8 cellular contexts compared by ENCODE assay signal in genomic region chr20:63273180-63273579, GRCh38. TPM values are rescaled to one million over a fixed set of nuclear protein-coding genes. Genes with fewer than 3 reads are reported as not detected.
DNase-seq lines count a peak whose midpoint lies in the region; ATAC-seq, FAIRE-seq and TF ChIP-seq lines count a peak whose summit lies in the region.

No MANE protein-coding gene starts in this region.

- no peak for TF ChIP-seq RAD21 in A549 (conservative IDR thresholded peaks at IDR 0.05 in 1 of 2, IDR thresholded peaks at IDR 0.05 in 1 of 2)

- ATAC-seq in A549 (no peak), HG03045 (IDR thresholded peaks at IDR 0.05; ENCODE audit: unreplicated experiment) (peak; percentile 12)

- in situ Hi-C loops in mammary epithelial cell (cut with MboI; ENCODE audit: low sequenced_read_pairs in 2 of 2): no loop called here

- H3K27me3 ChIP-seq in mammary epithelial cell (ENCODE audit: insufficient read depth, low read length) (no peaks in the 10 kb centered on the region), mucosa of rectum (ENCODE audit: control insufficient read depth in 2 of 2, insufficient read depth in 2 of 2, low read length in 2 of 2) (peaks cover 0 to 2% of the 10 kb centered on the region in 2 donors)

- H3K9ac ChIP-seq in mammary epithelial cell (ENCODE audit: insufficient read depth, low read length): peak overlapping the region; percentile 93
- H3K9ac ChIP-seq in mucosa of rectum (ENCODE audit: low read depth in 1 of 2, low read length in 2 of 2): peak overlapping the region; percentile 82 to 91

- no peaks in the 10 kb centered on the region for H4K20me1 ChIP-seq in mammary epithelial cell (ENCODE audit: insufficient read depth, low read length)

- H3K36me3 ChIP-seq in mammary epithelial cell (ENCODE audit: insufficient read depth, low read length) (no peaks in the 10 kb centered on the region), mucosa of rectum (ENCODE audit: control insufficient read depth in 2 of 2, insufficient read depth in 2 of 2, low read length in 2 of 2) (peaks cover 21 to 22% of the 10 kb centered on the region in 2 donors)

- no peak for FAIRE-seq in A549 (lab: Jason Lieb, UNC)

- TF ChIP-seq CTCF in A549 (IDR thresholded peaks at IDR 0.05) (no peak), mammary epithelial cell (conservative IDR thresholded peaks at IDR 0.05 in 1 of 2, IDR thresholded peaks at IDR 0.05 in 1 of 2; ENCODE audit: extremely low read depth in 1 of 2, insufficient read depth in 1 of 2, low read depth in 1 of 2, low read length in 2 of 2) (no peak), GM10248 (IDR thresholded peaks at IDR 0.05; ENCODE audit: control extremely low read depth, extremely low read depth, low read depth, missing control alignments) (no peak)

- H3K4me3 ChIP-seq in A549 (peak overlapping the region; percentile 86), mammary epithelial cell (replicated peaks in 1 of 3; ENCODE audit: insufficient read depth in 1 of 3, low read depth in 2 of 3, low read length in 3 of 3) (peak overlapping the region; percentile 91 to 97 (median 93)), mucosa of rectum (ENCODE audit: low read length in 2 of 2) (peak overlapping the region; percentile 81 to 85)

- no TSS peak for BruUV-seq in mammary epithelial cell (replicated peaks; lab: Mats Ljungman, UMichigan)

- no peak for TF ChIP-seq POLR2A in A549 (IDR thresholded peaks at IDR 0.05; ENCODE audit: low read length)

- dilution Hi-C loops in mammary epithelial cell (cut with HindIII; ENCODE audit: low sequenced_read_pairs): loop anchor here (10.0 kb wide), 1 partner anchor 122 kb away; no protein-coding TSS in a partner anchor

- H3K79me2 ChIP-seq in mammary epithelial cell (ENCODE audit: insufficient read depth, low read length): peaks cover 61% of the 10 kb centered on the region

- no peak for TF ChIP-seq EP300 in A549 (IDR thresholded peaks at IDR 0.05)

- peaks cover 23% of the 10 kb centered on the region; the same call in 2 of the 3 replicates for H3K4me1 ChIP-seq in A549
- peaks cover 28% of the 10 kb centered on the region for H3K4me1 ChIP-seq in mammary epithelial cell (ENCODE audit: insufficient read depth, low read length)
- H3K4me1 ChIP-seq in mucosa of rectum (ENCODE audit: control insufficient read depth in 2 of 2, insufficient read depth in 2 of 2, low read length in 2 of 2): peaks cover 8 to 11% of the 10 kb centered on the region in 2 donors

- POLR2A ChIA-PET in A549 (lab: Yijun Ruan, JAX) (interaction anchor here (0.6 to 2.1 kb wide), 5 partner anchors 11 to 49 kb away, joined by 3 to 12 read pairs (median 4); partner anchors contain the start of gene BIRC7), GM10248 (lab: Yijun Ruan, JAX) (no interaction called here)

- intact Hi-C loops in mammary epithelial cell (cut with micrococcal nuclease): loop anchor here (2.0 kb wide), 1 partner anchor 42 kb away; no protein-coding TSS in a partner anchor

- H3K27ac ChIP-seq in A549 (peak overlapping the region; percentile 86 to 98), mammary epithelial cell (ENCODE audit: insufficient read depth, low read depth, low read length) (peak overlapping the region; percentile 74), mucosa of rectum (ENCODE audit: low read depth in 2 of 2, low read length in 2 of 2) (peak overlapping the region; percentile 13 to 38)

- H2AFZ ChIP-seq in mammary epithelial cell (ENCODE audit: low read depth, low read length): peak overlapping the region; percentile 84

- peak overlapping the region; percentile 89 for H3K4me2 ChIP-seq in A549
- H3K4me2 ChIP-seq in mammary epithelial cell (ENCODE audit: insufficient read depth, low read depth, low read length): peak overlapping the region; percentile 97

- WGBS in A549 (ENCODE audit: missing lambda C conversion rate): under 1% methylated on average over 9 of the region's 21 CpGs
- WGBS in mammary epithelial cell (ENCODE audit: low coverage, missing lambda C conversion rate): 4% methylated on average over 12 of the region's 21 CpGs

- CTCF ChIA-PET in A549 (lab: Yijun Ruan, JAX): interaction anchor here (0.7 to 30.4 kb wide), 6 partner anchors 10 to 59 kb away, joined by 3 to 401 read pairs (median 4); partner anchors contain the start of gene BIRC7
- CTCF ChIA-PET in mammary epithelial cell (lab: Charles Lee; ENCODE audit: low non-redundant PET): no interaction called here
- CTCF ChIA-PET in GM10248 (lab: Yijun Ruan, JAX): interaction anchor here (1.0 to 2.6 kb wide), 3 partner anchors 8 to 50 kb away, joined by 4 to 15 read pairs (median 7); no protein-coding TSS in a partner anchor

- DNase-seq in A549 (ENCODE audit: low read depth in 1 of 2, low spot score in 1 of 2) (no peak), mammary epithelial cell (no peak), GM10248 (ENCODE audit: extremely low spot score) (no peak), NCI-H1436 treated with DMSO at 0.1 percent for 48 hours (lab: John Stamatoyannopoulos, UW) (no peak), GDM1 (lab: John Stamatoyannopoulos, UW) (no peak), NCI-H2107 (lab: John Stamatoyannopoulos, UW) (no peak)

- H3K9me3 ChIP-seq in A549 (no peaks in the 10 kb centered on the region), mammary epithelial cell (replicated peaks; ENCODE audit: insufficient read depth, low read length) (no peaks in the 10 kb centered on the region), mucosa of rectum (ENCODE audit: control insufficient read depth in 2 of 2, low read length in 2 of 2) (no peaks in the 10 kb centered on the region)

TF ChIP-seq in A549, 52 proteins besides CTCF, POLR2A, EP300 and RAD21:
- TF ChIP-seq POLR2AphosphoS2 (conservative IDR thresholded peaks at IDR 0.05; ENCODE audit: low read length) (no peak), ZSCAN20 (CRISPR knock-in tag; IDR thresholded peaks at IDR 0.05) (no peak), FOSB (CRISPR knock-in tag; IDR thresholded peaks at IDR 0.05) (no peak), NR3C1 (IDR thresholded peaks at IDR 0.05) (no peak), BHLHE40 (IDR thresholded peaks at IDR 0.05; ENCODE audit: low read depth, low read length) (no peak), PBX3 (IDR thresholded peaks at IDR 0.05) (no peak)

RNA-seq across cellular contexts. Expression of gene ARFGAP1, which starts 0.6 kb away (rescaled TPM):
- polyA plus RNA-seq in A549 (2011; rRNA removed) (41.0 and 43.5 TPM in 2 replicates), A549 (2017; fragmentation: RNase III; extraction: RNeasy Plus Mini Kit Qiagen cat#74134 plus additional on column Dnase treatment) (89.4 to 106 TPM (median 102 TPM) in 3 replicates), mammary epithelial cell (34.5 TPM)
- 63.2 and 87.0 TPM in 2 replicates for polyA plus RNA-seq in A549 (2012; cell fraction: cytosol; rRNA removed)
- 528 and 670 TPM in 2 replicates for polyA plus RNA-seq in A549 (2012; cell fraction: nucleus; rRNA removed)
- polyA minus RNA-seq in A549 (2011; rRNA and poly(A)+ RNA removed): 36.9 and 58.2 TPM in 2 replicates
- total RNA-seq in mammary epithelial cell: 10 to 100 TPM; 48.5 to 89.8 TPM
- 40.5 TPM for polyA minus RNA-seq in mammary epithelial cell

RNA-seq across cellular contexts. Expression of gene NKAIN4, which starts 18.9 kb away (rescaled TPM):
- polyA plus RNA-seq in A549 (2011; rRNA removed) (5.8 and 6.4 TPM in 2 replicates), A549 (2017; fragmentation: RNase III; extraction: RNeasy Plus Mini Kit Qiagen cat#74134 plus additional on column Dnase treatment) (6.3 to 9.7 TPM (median 8.4 TPM) in 3 replicates), mammary epithelial cell (not detected)
- polyA plus RNA-seq in A549 (2012; cell fraction: cytosol; rRNA removed): 3.4 and 5.3 TPM in 2 replicates
- 9.6 and 12.0 TPM in 2 replicates for polyA plus RNA-seq in A549 (2012; cell fraction: nucleus; rRNA removed)
- polyA minus RNA-seq in A549 (2011; rRNA and poly(A)+ RNA removed): 4.5 and 6.3 TPM in 2 replicates
- under 1 TPM in 1 of 2 donors, not detected in 1; 0.28 TPM for total RNA-seq in mammary epithelial cell
- polyA minus RNA-seq in mammary epithelial cell: not detected

RNA-seq across cellular contexts. Expression of gene COL20A1, which starts 19.8 kb away (rescaled TPM):
- polyA plus RNA-seq in A549 (2011; rRNA removed): 0.21 and 0.29 TPM in 2 replicates
- 0.16 and 0.17 TPM in 2 replicates for polyA plus RNA-seq in A549 (2012; cell fraction: cytosol; rRNA removed)
- 3.0 and 4.2 TPM in 2 replicates for polyA plus RNA-seq in A549 (2012; cell fraction: nucleus; rRNA removed)
- polyA plus RNA-seq in A549 (2017; fragmentation: RNase III; extraction: RNeasy Plus Mini Kit Qiagen cat#74134 plus additional on column Dnase treatment): 0.91 to 0.93 TPM (median 0.92 TPM) in 3 replicates
- 0.25 and 0.49 TPM in 2 replicates for polyA minus RNA-seq in A549 (2011; rRNA and poly(A)+ RNA removed)
- total RNA-seq in mammary epithelial cell: not detected
- polyA plus RNA-seq in mammary epithelial cell: not detected
- not detected for polyA minus RNA-seq in mammary epithelial cell

RNA-seq across cellular contexts. Expression of gene BIRC7, which starts 37.5 kb away (rescaled TPM):
- polyA plus RNA-seq in A549 (2011; rRNA removed) (0.63 and 0.81 TPM in 2 replicates), A549 (2017; fragmentation: RNase III; extraction: RNeasy Plus Mini Kit Qiagen cat#74134 plus additional on column Dnase treatment) (3.2 to 4.9 TPM (median 4.9 TPM) in 3 replicates), mammary epithelial cell (not detected)
- 0.70 and 1.2 TPM in 2 replicates for polyA plus RNA-seq in A549 (2012; cell fraction: cytosol; rRNA removed)
- 16.7 and 18.5 TPM in 2 replicates for polyA plus RNA-seq in A549 (2012; cell fraction: nucleus; rRNA removed)
- 0.33 and 0.63 TPM in 2 replicates for polyA minus RNA-seq in A549 (2011; rRNA and poly(A)+ RNA removed)
- not detected for total RNA-seq in mammary epithelial cell
- polyA minus RNA-seq in mammary epithelial cell: not detected

RNA-seq across cellular contexts. Expression of gene YTHDF1, which starts 57.2 kb away (rescaled TPM):
- polyA plus RNA-seq in A549 (2011; rRNA removed) (31.4 and 31.8 TPM in 2 replicates), A549 (2017; fragmentation: RNase III; extraction: RNeasy Plus Mini Kit Qiagen cat#74134 plus additional on column Dnase treatment) (33.4 to 37.9 TPM (median 37.8 TPM) in 3 replicates), mammary epithelial cell (26.5 TPM)
- polyA plus RNA-seq in A549 (2012; cell fraction: cytosol; rRNA removed): 20.9 and 23.8 TPM in 2 replicates
- 23.7 and 28.7 TPM in 2 replicates for polyA plus RNA-seq in A549 (2012; cell fraction: nucleus; rRNA removed)
- polyA minus RNA-seq in A549 (2011; rRNA and poly(A)+ RNA removed): 27.1 and 30.7 TPM in 2 replicates
- total RNA-seq in mammary epithelial cell: 10 to 100 TPM; 30.3 to 40.4 TPM
- polyA minus RNA-seq in mammary epithelial cell: 29.5 TPM

Comparison
In these comparisons a context has a peak if more than half of its experiments do, and no peak if none do; other contexts are left out.
1. H3K27ac ChIP-seq: peak in every context shown above with its lines; median percentile 92 in A549; 74 in mammary epithelial cell; 26 in mucosa of rectum.